Comparison of ENCODE assay signal across 1 cellular context in genomic region chr17:43581581-43581980, GRCh38.
A peak's percentile ranks its signal among the peaks of the same experiment; 100 is the strongest.
TF ChIP-seq lines count a peak whose summit lies in the region.

No MANE protein-coding gene starts in this region.

TF ChIP-seq in HepG2, 621 proteins besides CTCF, POLR2A, EP300 and RAD21 (continued from another document and continues in another):
- TF ChIP-seq ZNF800 (CRISPR knock-in tag; IDR thresholded peaks at IDR 0.05) (no peak), ZNF777 (CRISPR knock-in tag; IDR thresholded peaks at IDR 0.05) (no peak), ZNF775 (CRISPR knock-in tag; IDR thresholded peaks at IDR 0.05; ENCODE audit: borderline replicate concordance) (no peak), ZNF282 (IDR thresholded peaks at IDR 0.05; ENCODE audit: partially characterized antibody) (no peak), TBX3 (IDR thresholded peaks at IDR 0.05; ENCODE audit: borderline replicate concordance) (no peak), IKZF5 (CRISPR knock-in tag; IDR thresholded peaks at IDR 0.05) (no peak), LCORL (IDR thresholded peaks at IDR 0.05) (no peak), LCORL (CRISPR knock-in tag; IDR thresholded peaks at IDR 0.05) (no peak), BRCA1 (CRISPR knock-in tag; IDR thresholded peaks at IDR 0.05) (no peak), HOXA3 (CRISPR knock-in tag; IDR thresholded peaks at IDR 0.05) (peak; percentile 65), ZNF75D (CRISPR knock-in tag; IDR thresholded peaks at IDR 0.05; ENCODE audit: borderline replicate concordance) (no peak), NFKBIZ (CRISPR knock-in tag; IDR thresholded peaks at IDR 0.05) (no peak), ZSCAN20 (CRISPR knock-in tag; IDR thresholded peaks at IDR 0.05; ENCODE audit: borderline replicate concordance) (no peak), HHEX (CRISPR knock-in tag; IDR thresholded peaks at IDR 0.05) (no peak), ZNF839 (CRISPR knock-in tag; IDR thresholded peaks at IDR 0.05; ENCODE audit: borderline replicate concordance) (no peak), KDM4B (CRISPR knock-in tag; IDR thresholded peaks at IDR 0.05) (no peak), TOE1 (CRISPR knock-in tag; IDR thresholded peaks at IDR 0.05) (no peak), SAP130 (CRISPR knock-in tag; IDR thresholded peaks at IDR 0.05; ENCODE audit: low read depth) (peak; percentile 41; the same call in 1 of the 2 replicates), ZNF33A (CRISPR knock-in tag; IDR thresholded peaks at IDR 0.05; ENCODE audit: borderline replicate concordance) (no peak), GLMP (CRISPR knock-in tag; IDR thresholded peaks at IDR 0.05; ENCODE audit: borderline replicate concordance) (no peak), SOX5 (CRISPR knock-in tag; IDR thresholded peaks at IDR 0.05; ENCODE audit: borderline replicate concordance) (0 out of 2 replicates have a peak, but pooled peaks have one; percentile 17), GMEB1 (CRISPR knock-in tag; IDR thresholded peaks at IDR 0.05; ENCODE audit: borderline replicate concordance) (no peak), PHB2 (IDR thresholded peaks at IDR 0.05; ENCODE audit: partially characterized antibody) (no peak), ZNF468 (CRISPR knock-in tag; IDR thresholded peaks at IDR 0.05) (no peak), ZFY (CRISPR knock-in tag; IDR thresholded peaks at IDR 0.05) (0 out of 2 replicates have a peak, but pooled peaks have one; percentile 23), FOXA1 (IDR thresholded peaks at IDR 0.05) (no peak), FOXA1 (CRISPR knock-in tag; IDR thresholded peaks at IDR 0.05) (no peak), ZBTB26 (CRISPR knock-in tag; IDR thresholded peaks at IDR 0.05; ENCODE audit: borderline replicate concordance) (no peak), JUNB (CRISPR knock-in tag; IDR thresholded peaks at IDR 0.05; ENCODE audit: borderline replicate concordance) (no peak), ZNF703 (CRISPR knock-in tag; IDR thresholded peaks at IDR 0.05; ENCODE audit: borderline replicate concordance) (no peak), SCMH1 (CRISPR knock-in tag; IDR thresholded peaks at IDR 0.05; ENCODE audit: borderline replicate concordance) (no peak), TFAP4 (IDR thresholded peaks at IDR 0.05; ENCODE audit: borderline replicate concordance, low read depth) (peak; percentile 19; the same call in 1 of the 2 replicates), ARNTL (CRISPR knock-in tag; IDR thresholded peaks at IDR 0.05) (no peak), FOSL2 (CRISPR knock-in tag; IDR thresholded peaks at IDR 0.05) (peak; percentile 64; the same call in 1 of the 2 replicates), MTA1 (CRISPR knock-in tag; IDR thresholded peaks at IDR 0.05; ENCODE audit: borderline replicate concordance) (peak; percentile 83; the same call in 1 of the 2 replicates), MAZ (IDR thresholded peaks at IDR 0.05; ENCODE audit: borderline replicate concordance, low read depth, low read length) (no peak), MAZ (CRISPR knock-in tag; IDR thresholded peaks at IDR 0.05; ENCODE audit: low read depth) (no peak), MED8 (CRISPR knock-in tag; IDR thresholded peaks at IDR 0.05; ENCODE audit: insufficient replicate concordance) (peak; percentile 27), ZBTB21 (CRISPR knock-in tag; IDR thresholded peaks at IDR 0.05) (no peak), TRIM24 (CRISPR knock-in tag; IDR thresholded peaks at IDR 0.05) (no peak), GABPB1 (CRISPR knock-in tag; IDR thresholded peaks at IDR 0.05) (no peak), SKI (IDR thresholded peaks at IDR 0.05; ENCODE audit: partially characterized antibody) (no peak), ZNF446 (CRISPR knock-in tag; IDR thresholded peaks at IDR 0.05) (no peak), XRCC5 (optimal IDR thresholded peaks at IDR 0.05; ENCODE audit: low read length) (peak; percentile 72), JUN (CRISPR knock-in tag; IDR thresholded peaks at IDR 0.05) (no peak), ZNF292 (CRISPR knock-in tag; IDR thresholded peaks at IDR 0.05; ENCODE audit: borderline replicate concordance, low read depth) (no peak), KAT2B (IDR thresholded peaks at IDR 0.05; ENCODE audit: borderline replicate concordance, low read depth, low read length) (no peak), ZFP1 (CRISPR knock-in tag; IDR thresholded peaks at IDR 0.05) (no peak), DMAP1 (CRISPR knock-in tag; IDR thresholded peaks at IDR 0.05) (no peak), POLR2G (IDR thresholded peaks at IDR 0.05; ENCODE audit: low read depth, low read length) (0 out of 2 replicates have a peak, but pooled peaks have one; percentile 33)
- TF ChIP-seq, protein P1, sequence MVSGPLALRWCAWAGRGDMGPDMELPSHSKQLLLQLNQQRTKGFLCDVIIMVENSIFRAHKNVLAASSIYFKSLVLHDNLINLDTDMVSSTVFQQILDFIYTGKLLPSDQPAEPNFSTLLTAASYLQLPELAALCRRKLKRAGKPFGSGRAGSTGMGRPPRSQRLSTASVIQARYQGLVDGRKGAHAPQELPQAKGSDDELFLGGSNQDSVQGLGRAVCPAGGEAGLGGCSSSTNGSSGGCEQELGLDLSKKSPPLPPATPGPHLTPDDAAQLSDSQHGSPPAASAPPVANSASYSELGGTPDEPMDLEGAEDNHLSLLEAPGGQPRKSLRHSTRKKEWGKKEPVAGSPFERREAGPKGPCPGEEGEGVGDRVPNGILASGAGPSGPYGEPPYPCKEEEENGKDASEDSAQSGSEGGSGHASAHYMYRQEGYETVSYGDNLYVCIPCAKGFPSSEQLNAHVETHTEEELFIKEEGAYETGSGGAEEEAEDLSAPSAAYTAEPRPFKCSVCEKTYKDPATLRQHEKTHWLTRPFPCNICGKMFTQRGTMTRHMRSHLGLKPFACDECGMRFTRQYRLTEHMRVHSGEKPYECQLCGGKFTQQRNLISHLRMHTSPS (CRISPR knock-in tag; IDR thresholded peaks at IDR 0.05; ENCODE audit: low read depth), result peak; percentile 93
- TF ChIP-seq, protein P2, sequence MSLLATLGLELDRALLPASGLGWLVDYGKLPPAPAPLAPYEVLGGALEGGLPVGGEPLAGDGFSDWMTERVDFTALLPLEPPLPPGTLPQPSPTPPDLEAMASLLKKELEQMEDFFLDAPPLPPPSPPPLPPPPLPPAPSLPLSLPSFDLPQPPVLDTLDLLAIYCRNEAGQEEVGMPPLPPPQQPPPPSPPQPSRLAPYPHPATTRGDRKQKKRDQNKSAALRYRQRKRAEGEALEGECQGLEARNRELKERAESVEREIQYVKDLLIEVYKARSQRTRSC (CRISPR knock-in tag; IDR thresholded peaks at IDR 0.05; ENCODE audit: low read depth), result no peak
- TF ChIP-seq, protein P3, sequence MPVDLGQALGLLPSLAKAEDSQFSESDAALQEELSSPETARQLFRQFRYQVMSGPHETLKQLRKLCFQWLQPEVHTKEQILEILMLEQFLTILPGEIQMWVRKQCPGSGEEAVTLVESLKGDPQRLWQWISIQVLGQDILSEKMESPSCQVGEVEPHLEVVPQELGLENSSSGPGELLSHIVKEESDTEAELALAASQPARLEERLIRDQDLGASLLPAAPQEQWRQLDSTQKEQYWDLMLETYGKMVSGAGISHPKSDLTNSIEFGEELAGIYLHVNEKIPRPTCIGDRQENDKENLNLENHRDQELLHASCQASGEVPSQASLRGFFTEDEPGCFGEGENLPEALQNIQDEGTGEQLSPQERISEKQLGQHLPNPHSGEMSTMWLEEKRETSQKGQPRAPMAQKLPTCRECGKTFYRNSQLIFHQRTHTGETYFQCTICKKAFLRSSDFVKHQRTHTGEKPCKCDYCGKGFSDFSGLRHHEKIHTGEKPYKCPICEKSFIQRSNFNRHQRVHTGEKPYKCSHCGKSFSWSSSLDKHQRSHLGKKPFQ (CRISPR knock-in tag; IDR thresholded peaks at IDR 0.05; ENCODE audit: insufficient replicate concordance), result no peak
- TF ChIP-seq, protein P4, sequence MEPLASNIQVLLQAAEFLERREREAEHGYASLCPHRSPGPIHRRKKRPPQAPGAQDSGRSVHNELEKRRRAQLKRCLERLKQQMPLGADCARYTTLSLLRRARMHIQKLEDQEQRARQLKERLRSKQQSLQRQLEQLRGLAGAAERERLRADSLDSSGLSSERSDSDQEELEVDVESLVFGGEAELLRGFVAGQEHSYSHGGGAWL (CRISPR knock-in tag; IDR thresholded peaks at IDR 0.05), result 0 out of 2 replicates have a peak, but pooled peaks have one; percentile 27
- TF ChIP-seq, protein P5, sequence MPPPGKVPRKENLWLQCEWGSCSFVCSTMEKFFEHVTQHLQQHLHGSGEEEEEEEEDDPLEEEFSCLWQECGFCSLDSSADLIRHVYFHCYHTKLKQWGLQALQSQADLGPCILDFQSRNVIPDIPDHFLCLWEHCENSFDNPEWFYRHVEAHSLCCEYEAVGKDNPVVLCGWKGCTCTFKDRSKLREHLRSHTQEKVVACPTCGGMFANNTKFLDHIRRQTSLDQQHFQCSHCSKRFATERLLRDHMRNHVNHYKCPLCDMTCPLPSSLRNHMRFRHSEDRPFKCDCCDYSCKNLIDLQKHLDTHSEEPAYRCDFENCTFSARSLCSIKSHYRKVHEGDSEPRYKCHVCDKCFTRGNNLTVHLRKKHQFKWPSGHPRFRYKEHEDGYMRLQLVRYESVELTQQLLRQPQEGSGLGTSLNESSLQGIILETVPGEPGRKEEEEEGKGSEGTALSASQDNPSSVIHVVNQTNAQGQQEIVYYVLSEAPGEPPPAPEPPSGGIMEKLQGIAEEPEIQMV (CRISPR knock-in tag; IDR thresholded peaks at IDR 0.05; ENCODE audit: low read depth), result no peak
